ENCODE assay signal across 21 cellular contexts in genomic region chrX:17779434-17779833, GRCh38. TPM values are rescaled to one million over a fixed set of nuclear protein-coding genes. Genes with fewer than 3 reads are reported as not detected.
DNase-seq lines count a peak whose midpoint lies in the region; ATAC-seq and TF ChIP-seq lines count a peak whose summit lies in the region.
"Had no signal": no experiment of that assay in that cellular context is flagged by ENCODE, and none has a peak within 500 bp of the region (broad histone marks: within the 10 kb centered on the region; RNA-seq: fewer than 3 reads in every experiment).

No MANE protein-coding gene starts in this region.

- no peak for TF ChIP-seq CTCF in CD4-positive, alpha-beta T cell (IDR thresholded peaks at IDR 0.05)

- intact Hi-C loops in activated naive CD4-positive, alpha-beta T cell treated with anti-CD3 and anti-CD28 coated beads for 36 hours (cut with micrococcal nuclease): no loop called here
- intact Hi-C loops in CD4-positive, alpha-beta T cell (cut with DNase I, micrococcal nuclease): no loop called here

- H3K27me3 Mint-ChIP-seq in activated naive CD4-positive, alpha-beta T cell treated with anti-CD3 and anti-CD28 coated beads, Interleukin-2, amount 50 U/mL, for 24 hours: no peaks in the 10 kb centered on the region
- H3K27me3 Mint-ChIP-seq in activated naive CD4-positive, alpha-beta T cell treated with anti-CD3 and anti-CD28 coated beads for 36 hours (ENCODE audit: low read depth): no peaks in the 10 kb centered on the region
- no peaks in the 10 kb centered on the region for H3K27me3 Mint-ChIP-seq in CD4-positive, alpha-beta T cell
- H3K27me3 Mint-ChIP-seq in T-helper 17 cell: no peaks in the 10 kb centered on the region
- H3K27me3 Mint-ChIP-seq in naive thymus-derived CD8-positive, alpha-beta T cell: no peaks in the 10 kb centered on the region
- peaks cover 0 to 7% of the 10 kb centered on the region in 2 donors for H3K27me3 Mint-ChIP-seq in effector memory CD8-positive, alpha-beta T cell

- POLR2A ChIA-PET in CD4-positive, alpha-beta T cell (lab: Charles Lee): interaction anchor here (1.0 kb wide), 1 partner anchor 42 kb away, joined by 4 read pairs; no protein-coding TSS in a partner anchor
- POLR2A ChIA-PET in naive thymus-derived CD8-positive, alpha-beta T cell (lab: Charles Lee): interaction anchor here (0.6 kb wide), 1 partner anchor 81 kb away, joined by 3 read pairs; no protein-coding TSS in a partner anchor

- no peaks in the 10 kb centered on the region for H3K27me3 ChIP-seq in CD4-positive, alpha-beta T cell (ENCODE audit: control insufficient read depth, insufficient read depth, low read length)
- H3K27me3 ChIP-seq: BE2C had no signal

- H3K4me1 Mint-ChIP-seq in activated naive CD4-positive, alpha-beta T cell treated with anti-CD3 and anti-CD28 coated beads, Interleukin-2, amount 50 U/mL, for 24 hours: peaks cover 33% of the 10 kb centered on the region
- H3K4me1 Mint-ChIP-seq in activated naive CD4-positive, alpha-beta T cell treated with anti-CD3 and anti-CD28 coated beads for 36 hours (ENCODE audit: low read depth): peaks cover 29% of the 10 kb centered on the region
- peaks cover 36% of the 10 kb centered on the region for H3K4me1 Mint-ChIP-seq in CD4-positive, alpha-beta T cell (ENCODE audit: low read depth)
- H3K4me1 Mint-ChIP-seq in T-helper 17 cell: peaks cover 7% of the 10 kb centered on the region
- peaks cover 17 to 36% (median 26%) of the 10 kb centered on the region in 4 donors for H3K4me1 Mint-ChIP-seq in naive thymus-derived CD8-positive, alpha-beta T cell
- no peaks in the 10 kb centered on the region for H3K4me1 Mint-ChIP-seq in effector memory CD8-positive, alpha-beta T cell (ENCODE audit: low read depth in 2 of 2)

- no peak for DNase-seq in activated naive CD4-positive, alpha-beta T cell treated with anti-CD3 and anti-CD28 coated beads for 36 hours
- no peak for DNase-seq in CD4-positive, alpha-beta T cell
- no peak for DNase-seq in T-helper 17 cell
- peak in 2 of 10 donors; percentile 12 to 15 for DNase-seq in naive thymus-derived CD8-positive, alpha-beta T cell
- no peak for DNase-seq in effector memory CD8-positive, alpha-beta T cell
- DNase-seq in cortex of kidney (lab: John Stamatoyannopoulos, UW): no peak
- DNase-seq: 8988T; ACHN; AML-193; BE2C; CD8-positive, alpha-beta memory T cell; DMS 273 treated with DMSO at 0.1 percent for 48 hours; DMS79 treated with DMSO at 0.1 percent for 48 hours; GF-D8; H9 had no signal

- H3K9me3 ChIP-seq in CD4-positive, alpha-beta T cell (ENCODE audit: control insufficient read depth, low read length): no peaks in the 10 kb centered on the region
- no peaks in the 10 kb centered on the region for H3K9me3 ChIP-seq in T-helper 17 cell (ENCODE audit: control insufficient read depth, low read length, poor library complexity, severe bottlenecking)
- H3K9me3 ChIP-seq: A549, BE2C had no signal

- H3K27ac ChIP-seq in CD4-positive, alpha-beta T cell (ENCODE audit: low read depth, low read length): no peak overlapping the region
- H3K27ac ChIP-seq: A549; BLaER1 treated with 17β-estradiol and CSF1 and Interleukin-3, amounts not matched to agents 10 nM and 100 nM had no signal

- CTCF ChIA-PET in activated naive CD4-positive, alpha-beta T cell treated with anti-CD3 and anti-CD28 coated beads for 36 hours (lab: Charles Lee): interaction anchor here (0.8 kb wide), 1 partner anchor 35 kb away, joined by 3 read pairs; no protein-coding TSS in a partner anchor
- CTCF ChIA-PET in CD4-positive, alpha-beta T cell (lab: Charles Lee): no interaction called here

- H3K4me3 Mint-ChIP-seq in activated naive CD4-positive, alpha-beta T cell treated with anti-CD3 and anti-CD28 coated beads, Interleukin-2, amount 50 U/mL, for 24 hours: peak overlapping the region; percentile 61
- no peak overlapping the region for H3K4me3 Mint-ChIP-seq in activated naive CD4-positive, alpha-beta T cell treated with anti-CD3 and anti-CD28 coated beads for 36 hours
- H3K4me3 Mint-ChIP-seq in CD4-positive, alpha-beta T cell: peak overlapping the region; percentile 40
- no peak overlapping the region for H3K4me3 Mint-ChIP-seq in T-helper 17 cell
- peak overlapping the region in 7 of 10 donors; percentile 4 to 79 (median 55) for H3K4me3 Mint-ChIP-seq in naive thymus-derived CD8-positive, alpha-beta T cell
- no peak overlapping the region for H3K4me3 Mint-ChIP-seq in effector memory CD8-positive, alpha-beta T cell
- H3K4me3 Mint-ChIP-seq: CD14-positive monocyte; CD8-positive, alpha-beta memory T cell; GM23338; H9 had no signal

- peak; percentile 85 for ATAC-seq in CD4-positive, alpha-beta T cell (ENCODE audit: poor library complexity)
- peak; percentile 35 for ATAC-seq in T-helper 17 cell
- ATAC-seq in naive thymus-derived CD8-positive, alpha-beta T cell: peak; percentile 50 to 69
- no peak for ATAC-seq in effector memory CD8-positive, alpha-beta T cell (replicated peaks)
- ATAC-seq: A549, GM23338, HCT116 had no signal

- no peak overlapping the region for H3K27ac Mint-ChIP-seq in activated naive CD4-positive, alpha-beta T cell treated with anti-CD3 and anti-CD28 coated beads, Interleukin-2, amount 50 U/mL, for 24 hours
- H3K27ac Mint-ChIP-seq in activated naive CD4-positive, alpha-beta T cell treated with anti-CD3 and anti-CD28 coated beads for 36 hours: no peak overlapping the region
- H3K27ac Mint-ChIP-seq in CD4-positive, alpha-beta T cell: peak overlapping the region; percentile 76
- no peak overlapping the region for H3K27ac Mint-ChIP-seq in T-helper 17 cell
- H3K27ac Mint-ChIP-seq in naive thymus-derived CD8-positive, alpha-beta T cell: peak overlapping the region; percentile 2 to 87 (median 64)
- no peak overlapping the region for H3K27ac Mint-ChIP-seq in effector memory CD8-positive, alpha-beta T cell
- H3K27ac Mint-ChIP-seq: CD14-positive monocyte; CD8-positive, alpha-beta memory T cell; GM23338; H9 had no signal

- H3K9me3 Mint-ChIP-seq in activated naive CD4-positive, alpha-beta T cell treated with anti-CD3 and anti-CD28 coated beads, Interleukin-2, amount 50 U/mL, for 24 hours: no peaks in the 10 kb centered on the region
- no peaks in the 10 kb centered on the region for H3K9me3 Mint-ChIP-seq in activated naive CD4-positive, alpha-beta T cell treated with anti-CD3 and anti-CD28 coated beads for 36 hours
- peaks cover 2% of the 10 kb centered on the region for H3K9me3 Mint-ChIP-seq in CD4-positive, alpha-beta T cell
- H3K9me3 Mint-ChIP-seq in naive thymus-derived CD8-positive, alpha-beta T cell: peaks cover 0 to 4% (median 0%) of the 10 kb centered on the region in 9 donors
- H3K9me3 Mint-ChIP-seq in effector memory CD8-positive, alpha-beta T cell: peaks cover 1 to 7% of the 10 kb centered on the region in 2 donors

- no peaks in the 10 kb centered on the region for H3K36me3 Mint-ChIP-seq in activated naive CD4-positive, alpha-beta T cell treated with anti-CD3 and anti-CD28 coated beads, Interleukin-2, amount 50 U/mL, for 24 hours
- no peaks in the 10 kb centered on the region for H3K36me3 Mint-ChIP-seq in activated naive CD4-positive, alpha-beta T cell treated with anti-CD3 and anti-CD28 coated beads for 36 hours (ENCODE audit: low read depth)
- H3K36me3 Mint-ChIP-seq in CD4-positive, alpha-beta T cell (ENCODE audit: low read depth): no peaks in the 10 kb centered on the region
- no peaks in the 10 kb centered on the region for H3K36me3 Mint-ChIP-seq in T-helper 17 cell (ENCODE audit: low read depth)
- H3K36me3 Mint-ChIP-seq in naive thymus-derived CD8-positive, alpha-beta T cell: no peaks in the 10 kb centered on the region
- H3K36me3 Mint-ChIP-seq in effector memory CD8-positive, alpha-beta T cell (ENCODE audit: insufficient read depth): no peaks in the 10 kb centered on the region
- H3K36me3 Mint-ChIP-seq: CD14-positive monocyte; CD8-positive, alpha-beta memory T cell had no signal

RNA-seq across cellular contexts. Expression of gene SCML1, which starts 42.1 kb away (rescaled TPM):
- total RNA-seq in activated naive CD4-positive, alpha-beta T cell treated with anti-CD3 and anti-CD28 coated beads for 36 hours: 10 to 100 TPM; 11.4 to 11.8 TPM
- total RNA-seq in CD4-positive, alpha-beta T cell: 10 to 100 TPM; 59.1 to 60.3 TPM
- 10 to 100 TPM in 1 of 2 donors, 1 to 10 TPM in 1; 9.9 to 11.8 TPM for total RNA-seq in T-helper 17 cell
- total RNA-seq in naive thymus-derived CD8-positive, alpha-beta T cell: 10 to 100 TPM; 30.1 to 32.6 TPM
- 1 to 10 TPM; 6.0 to 7.1 (median 6.1) TPM for polyA plus RNA-seq in naive thymus-derived CD8-positive, alpha-beta T cell

Comparison
In these comparisons a context has a peak if more than half of its experiments do, and no peak if none do; other contexts are left out.
1. H3K4me3 Mint-ChIP-seq: peak in activated naive CD4-positive, alpha-beta T cell treated with anti-CD3 and anti-CD28 coated beads, Interleukin-2, amount 50 U/mL, for 24 hours (single experiment), CD4-positive, alpha-beta T cell (single experiment) and naive thymus-derived CD8-positive, alpha-beta T cell (7 of 10); none in activated naive CD4-positive, alpha-beta T cell treated with anti-CD3 and anti-CD28 coated beads for 36 hours (single experiment), T-helper 17 cell (single experiment) and effector memory CD8-positive, alpha-beta T cell (0 of 2).
2. H3K27ac Mint-ChIP-seq: peak in CD4-positive, alpha-beta T cell (single experiment) and naive thymus-derived CD8-positive, alpha-beta T cell (10 of 10); none in activated naive CD4-positive, alpha-beta T cell treated with anti-CD3 and anti-CD28 coated beads, Interleukin-2, amount 50 U/mL, for 24 hours (single experiment), activated naive CD4-positive, alpha-beta T cell treated with anti-CD3 and anti-CD28 coated beads for 36 hours (single experiment), T-helper 17 cell (single experiment) and effector memory CD8-positive, alpha-beta T cell (0 of 2).